18 cellular contexts compared by ENCODE assay signal in the genomic region with DNA sequence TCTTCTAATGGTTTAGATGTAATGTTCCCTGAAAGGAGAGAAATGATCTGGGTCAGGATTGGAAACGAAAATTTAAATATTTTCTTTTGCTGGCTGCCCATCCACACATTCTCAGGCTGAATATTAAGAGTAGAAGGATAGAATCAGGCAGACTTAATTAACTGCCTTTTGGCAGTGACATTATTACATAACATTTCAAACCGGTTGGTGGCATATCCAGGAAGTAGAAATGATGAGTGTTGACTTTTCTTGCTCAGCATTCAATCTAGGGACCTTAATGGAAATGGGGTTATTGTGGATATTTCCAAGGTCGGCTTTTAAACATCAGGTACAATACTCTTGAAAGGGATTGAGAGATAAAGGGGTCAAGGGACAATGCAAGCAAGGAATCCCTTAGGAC.
DNase-seq lines count a peak whose midpoint lies in the region; ATAC-seq, FAIRE-seq and TF ChIP-seq lines count a peak whose summit lies in the region.
"Had no signal": no experiment of that assay in that cellular context is flagged by ENCODE, and none has a peak within 500 bp of the region (broad histone marks: within the 10 kb centered on the region; RNA-seq: fewer than 3 reads in every experiment).

No MANE protein-coding gene starts in this region.

- 22 to 29% methylated on average over 3 of the region's 3 CpGs for WGBS in pancreas, 2 donors

- no peak overlapping the region for H3K27ac ChIP-seq in pancreas
- H3K27ac ChIP-seq: GM23248 had no signal

- FAIRE-seq in pancreas (lab: Jason Lieb, UNC), result no peak
- FAIRE-seq: GM12878, GM19239 had no signal

- peaks cover 21% of the 10 kb centered on the region for H3K9me3 Mint-ChIP-seq in Caco-2 (ENCODE audit: unreplicated experiment)
- peaks cover 4% of the 10 kb centered on the region for H3K9me3 Mint-ChIP-seq in chondrocyte (ENCODE audit: low read depth)
- H3K9me3 Mint-ChIP-seq: H9 had no signal

- H3K4me1 Mint-ChIP-seq in Caco-2 (ENCODE audit: low read depth, unreplicated experiment), result peaks cover 35% of the 10 kb centered on the region
- H3K4me1 Mint-ChIP-seq in chondrocyte (ENCODE audit: low read depth), result no peaks in the 10 kb centered on the region
- H3K4me1 Mint-ChIP-seq: CD4-positive, alpha-beta memory T cell; H9 had no signal

- DNase-seq in Caco-2, result no peak
- DNase-seq in DMS53 treated with DMSO at 0.1 percent for 48 hours (lab: John Stamatoyannopoulos, UW; ENCODE audit: unreplicated experiment), result peak; percentile 32
- peak; percentile 30 for DNase-seq in NCI-H748 (lab: John Stamatoyannopoulos, UW; ENCODE audit: unreplicated experiment)
- no peak for DNase-seq in pancreas
- no peak for DNase-seq in chondrocyte (ENCODE audit: low spot score)
- no peak for DNase-seq in 8988T
- no peak for DNase-seq in NOMO-1 treated with dmso at 0.1 percent for 144 hours (lab: John Stamatoyannopoulos, UW; ENCODE audit: unreplicated experiment)
- DNase-seq: C1 segment of cervical spinal cord; CD4-positive, alpha-beta memory T cell; COR-L47; DMS79; EL; GDM1; GM23248 had no signal

- H3K9me3 ChIP-seq in Caco-2 (no peaks in the 10 kb centered on the region), pancreas (no peaks in the 10 kb centered on the region)

- no peak overlapping the region for H3K4me3 Mint-ChIP-seq in Caco-2 (ENCODE audit: unreplicated experiment)
- H3K4me3 Mint-ChIP-seq in chondrocyte (ENCODE audit: unreplicated experiment), result no peak overlapping the region
- H3K4me3 Mint-ChIP-seq: CD4-positive, alpha-beta memory T cell; H9 had no signal

- H3K36me3 ChIP-seq in Caco-2 (ENCODE audit: control insufficient read depth, insufficient read depth, low read length) (no peaks in the 10 kb centered on the region), pancreas (no peaks in the 10 kb centered on the region)

- TF ChIP-seq CTCF in Caco-2 (IDR thresholded peaks at IDR 0.05; ENCODE audit: insufficient read depth in 1 of 2, low read depth in 1 of 2, low read length in 1 of 2, severe bottlenecking in 1 of 2, unreplicated experiment in 1 of 2) (no peak), pancreas (IDR thresholded peaks at IDR 0.05) (no peak), chondrocyte (IDR thresholded peaks at IDR 0.05) (no peak)

- H3K36me3 Mint-ChIP-seq in Caco-2 (ENCODE audit: insufficient read depth, unreplicated experiment), result no peaks in the 10 kb centered on the region
- no peaks in the 10 kb centered on the region for H3K36me3 Mint-ChIP-seq in chondrocyte (ENCODE audit: low read depth)
- H3K36me3 Mint-ChIP-seq: CD4-positive, alpha-beta memory T cell had no signal

- CTCF ChIA-PET in Caco-2 (lab: Charles Lee), result no interaction called here

- H3K4me3 ChIP-seq in Caco-2 (ENCODE audit: low read depth, low read length), result no peak overlapping the region
- no peak overlapping the region for H3K4me3 ChIP-seq in pancreas
- H3K4me3 ChIP-seq: GM12878, GM23248 had no signal

- H3K27ac Mint-ChIP-seq in Caco-2 (ENCODE audit: unreplicated experiment) (peak overlapping the region; percentile 3), chondrocyte (ENCODE audit: unreplicated experiment) (no peak overlapping the region)
- H3K27ac Mint-ChIP-seq: CD4-positive, alpha-beta memory T cell had no signal

- peak; percentile 51 to 70 (median 58) for ATAC-seq in pancreas
- ATAC-seq: GM12878, HCT116 had no signal

- H3K4me1 ChIP-seq in Caco-2 (peaks cover 42% of the 10 kb centered on the region), pancreas (peaks cover 20 to 37% (median 36%) of the 10 kb centered on the region in 3 donors)

- H3K27me3 Mint-ChIP-seq in Caco-2 (ENCODE audit: insufficient read depth, unreplicated experiment), result no peaks in the 10 kb centered on the region
- H3K27me3 Mint-ChIP-seq in chondrocyte (ENCODE audit: low read depth), result no peaks in the 10 kb centered on the region
- H3K27me3 Mint-ChIP-seq: CD4-positive, alpha-beta memory T cell had no signal

- intact Hi-C loops in Caco-2 (cut with micrococcal nuclease; ENCODE audit: unreplicated experiment) (no loop called here), pancreas (cut with DNase I) (no loop called here)

- no TSS peak for BruUV-seq in Caco-2 (replicated peaks; lab: Mats Ljungman, UMichigan)

- H3K27me3 ChIP-seq in Caco-2 (replicated peaks; ENCODE audit: control insufficient read depth, insufficient read depth, low read length) (no peaks in the 10 kb centered on the region), pancreas (no peaks in the 10 kb centered on the region)

- POLR2A ChIA-PET in Caco-2 (lab: Charles Lee), result no interaction called here

Comparison
In these comparisons a context has a peak if more than half of its experiments do, and no peak if none do; other contexts are left out.
1. DNase-seq: peak in DMS53 treated with DMSO at 0.1 percent for 48 hours (single experiment) and NCI-H748 (single experiment); none in Caco-2 (0 of 2), pancreas (0 of 6), chondrocyte (single experiment), 8988T (single experiment) and NOMO-1 treated with dmso at 0.1 percent for 144 hours (single experiment).